Comparison of ENCODE assay signal across 20 cellular contexts in the genomic region with DNA sequence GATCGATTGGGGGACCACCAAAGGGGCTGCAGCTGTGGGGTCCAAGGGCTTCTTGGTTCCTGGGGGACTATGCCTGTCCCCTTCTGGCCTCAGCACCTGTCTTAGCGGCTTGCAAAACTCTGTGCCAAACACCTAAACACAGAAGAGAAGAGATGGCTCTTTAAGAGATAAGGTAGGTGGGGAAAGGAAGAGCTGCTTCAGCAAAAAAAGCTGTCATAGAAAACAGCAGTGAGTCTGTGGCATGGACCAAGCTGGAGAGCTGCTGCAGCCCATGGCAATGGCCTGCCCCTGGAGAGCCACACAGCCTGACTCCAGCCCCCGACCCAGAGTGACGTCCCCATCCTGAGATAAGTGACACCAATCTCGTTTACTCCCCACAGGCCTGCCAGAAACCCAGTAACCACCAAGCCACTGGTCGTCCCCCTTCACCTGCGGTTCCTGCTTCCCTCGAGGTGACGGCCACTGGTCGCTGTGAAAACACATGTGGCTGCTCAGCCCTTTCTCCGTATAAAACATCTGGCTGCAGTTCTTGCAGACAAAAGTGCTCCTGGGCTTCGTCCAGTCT. TPM values are rescaled to one million over a fixed set of nuclear protein-coding genes. Genes with fewer than 3 reads are reported as not detected.
DNase-seq lines count a peak whose midpoint lies in the region; ATAC-seq and TF ChIP-seq lines count a peak whose summit lies in the region.
"Had no signal": no experiment of that assay in that cellular context is flagged by ENCODE, and none has a peak within 500 bp of the region (broad histone marks: within the 10 kb centered on the region; RNA-seq: fewer than 3 reads in every experiment).

No MANE protein-coding gene starts in this region.

- intact Hi-C loops in right lobe of liver (cut with DNase I), result loop anchor here in 1 of 2 donors (10.0 kb wide), 1 partner anchor 155 kb away; no protein-coding TSS in a partner anchor

- H3K9me3 ChIP-seq in right lobe of liver, result no peaks in the 10 kb centered on the region
- H3K9me3 ChIP-seq: ascending aorta had no signal

- 49% methylated on average over 11 of the region's 12 CpGs for WGBS in right lobe of liver (ENCODE audit: insufficient coverage, low coverage, low lambda C conversion rate, missing lambda C conversion rate)

- no peak overlapping the region for H3K27ac ChIP-seq in right lobe of liver
- H3K27ac ChIP-seq: ascending aorta had no signal

- no peak for TF ChIP-seq POLR2A in right lobe of liver (IDR thresholded peaks at IDR 0.05)

- DNase-seq in activated CD8-positive, alpha-beta memory T cell treated with anti-CD3 and anti-CD28 coated beads for 4 hours (ENCODE audit: low read depth in 2 of 2), result peak; percentile 16 to 19
- no peak for DNase-seq in activated CD8-positive, alpha-beta memory T cell treated with anti-CD3 and anti-CD28 coated beads for 24 hours
- DNase-seq in UCSD-AML1 (lab: John Stamatoyannopoulos, UW; ENCODE audit: unreplicated experiment), result peak; percentile 22
- no peak for DNase-seq in right lobe of liver
- peak; percentile 35 to 45 for DNase-seq in stimulated activated CD8-positive, alpha-beta memory T cell treated with anti-CD3 and anti-CD28 coated beads, Interleukin-7, amount 100 ng/mL, for 4 hours (ENCODE audit: low read depth in 2 of 2)
- no peak for DNase-seq in SW480 (ENCODE audit: low spot score)
- DNase-seq: activated B cell treated with CpG ODN at 0.5 μM for 24 hours; activated naive CD4-positive, alpha-beta T cell treated with anti-CD3 and anti-CD28 coated beads for 36 hours; HFFc6; NCI-H1105 treated with DMSO at 0.1 percent for 48 hours; NCI-H2107; NCI-H524 treated with DMSO at 0.1 percent for 48 hours; Right ventricle myocardium superior; substantia nigra had no signal

- no peak for TF ChIP-seq CTCF in right lobe of liver (IDR thresholded peaks at IDR 0.05)

- H3K4me3 ChIP-seq in right lobe of liver, result no peak overlapping the region
- H3K4me3 ChIP-seq: ascending aorta had no signal

- no peaks in the 10 kb centered on the region for H3K27me3 ChIP-seq in right lobe of liver
- H3K27me3 ChIP-seq: ascending aorta had no signal

- no peaks in the 10 kb centered on the region for H3K36me3 ChIP-seq in right lobe of liver
- H3K36me3 ChIP-seq: ascending aorta had no signal

- peaks cover 0 to under 1% (median 0%) of the 10 kb centered on the region in 4 donors for H3K4me1 ChIP-seq in right lobe of liver
- H3K4me1 ChIP-seq: ascending aorta had no signal

- ATAC-seq in right lobe of liver (peak in 3 of 4 donors; percentile 17 to 39 (median 20)), GM18867 (IDR thresholded peaks at IDR 0.05; ENCODE audit: unreplicated experiment) (no peak), GM18511 (IDR thresholded peaks at IDR 0.05; ENCODE audit: unreplicated experiment) (no peak)

RNA-seq across cellular contexts. Expression of a gene that starts 25.0 kb away (rescaled TPM):
- 100 to 1,000 TPM in 2 of 6 experiments, 10 to 100 TPM in 4; 83.0 to 179 (median 96.0) TPM for total RNA-seq in right lobe of liver

RNA-seq across cellular contexts. Expression of a gene that starts 33.1 kb away (rescaled TPM):
- total RNA-seq in right lobe of liver, result under 1 TPM in 4 of 6 experiments, not detected in 2; 0.12 to 0.25 (median 0.17) TPM
- total RNA-seq: A172, activated B cell treated with CpG ODN at 0.5 μM for 24 hours, ascending aorta, G401, neural crest cell had no signal

RNA-seq across cellular contexts. Expression of a gene that starts 55.8 kb away (rescaled TPM):
- total RNA-seq in right lobe of liver, result 1 to 10 TPM; 3.1 to 7.8 (median 6.2) TPM

Comparison
In these comparisons a context has a peak if more than half of its experiments do, and no peak if none do; other contexts are left out.
1. DNase-seq: peak in activated CD8-positive, alpha-beta memory T cell treated with anti-CD3 and anti-CD28 coated beads for 4 hours (2 of 2), UCSD-AML1 (single experiment) and stimulated activated CD8-positive, alpha-beta memory T cell treated with anti-CD3 and anti-CD28 coated beads, Interleukin-7, amount 100 ng/mL, for 4 hours (2 of 2); none in activated CD8-positive, alpha-beta memory T cell treated with anti-CD3 and anti-CD28 coated beads for 24 hours (single experiment), right lobe of liver (0 of 3) and SW480 (single experiment).
2. ATAC-seq: peak in right lobe of liver (3 of 4); none in GM18867 (single experiment) and GM18511 (single experiment).